ENCODE assay signal across 11 cellular contexts in genomic region chr2:138516030-138516704, GRCh38. TPM values are rescaled to one million over a fixed set of nuclear protein-coding genes. Genes with fewer than 3 reads are reported as not detected.
DNase-seq lines count a peak whose midpoint lies in the region; ATAC-seq and TF ChIP-seq lines count a peak whose summit lies in the region.
"Had no signal": no experiment of that assay in that cellular context is flagged by ENCODE, and none has a peak within 500 bp of the region (broad histone marks: within the 10 kb centered on the region; RNA-seq: fewer than 3 reads in every experiment).

No MANE protein-coding gene starts in this region.

- no peaks in the 10 kb centered on the region for H3K36me3 ChIP-seq in CD4-positive, alpha-beta memory T cell (ENCODE audit: insufficient read depth, low read length)
- no peaks in the 10 kb centered on the region for H3K36me3 ChIP-seq in IMR-90 (ENCODE audit: control insufficient read depth, insufficient read depth, low read length)
- H3K36me3 ChIP-seq in mammary epithelial cell (ENCODE audit: insufficient read depth, low read length) = no peaks in the 10 kb centered on the region

- no peak overlapping the region for H3K9ac ChIP-seq in IMR-90 (ENCODE audit: low read depth, low read length)
- H3K9ac ChIP-seq in mammary epithelial cell (ENCODE audit: insufficient read depth, low read length) = no peak overlapping the region

- H3K36me3 Mint-ChIP-seq in CD4-positive, alpha-beta memory T cell = peaks cover 0 to 5% of the 10 kb centered on the region in 2 donors
- peaks cover 2% of the 10 kb centered on the region for H3K36me3 Mint-ChIP-seq in central memory CD8-positive, alpha-beta T cell (ENCODE audit: insufficient read depth)
- peaks cover 11% of the 10 kb centered on the region for H3K36me3 Mint-ChIP-seq in nephron (ENCODE audit: low read depth)

- intact Hi-C loops in CD4-positive, alpha-beta memory T cell (cut with micrococcal nuclease) = no loop called here
- intact Hi-C loops in IMR-90 (cut with micrococcal nuclease) (no loop called here), mammary epithelial cell (cut with micrococcal nuclease) (no loop called here)

- ATAC-seq in IMR-90 (ENCODE audit: low read depth) = peak; percentile 96
- ATAC-seq in central memory CD8-positive, alpha-beta T cell (replicated peaks; ENCODE audit: extremely low read depth, poor library complexity, severe bottlenecking) = peak; percentile 67

- in situ Hi-C loops in IMR-90 (cut with MboI; ENCODE audit: low sequenced_read_pairs) (no loop called here), mammary epithelial cell (cut with MboI; ENCODE audit: low sequenced_read_pairs in 2 of 2) (no loop called here)

- peak overlapping the region; percentile 79; the same call in 1 of the 2 replicates for H3K18ac ChIP-seq in IMR-90 (ENCODE audit: low read depth, low read length)

- no peaks in the 10 kb centered on the region for H3K27me3 ChIP-seq in CD4-positive, alpha-beta memory T cell (ENCODE audit: insufficient read depth, low read length)
- H3K27me3 ChIP-seq in IMR-90 (ENCODE audit: control insufficient read depth, insufficient read depth, low read length) (no peaks in the 10 kb centered on the region), mammary epithelial cell (ENCODE audit: insufficient read depth, low read length) (no peaks in the 10 kb centered on the region)

- H3K4me3 ChIP-seq in CD4-positive, alpha-beta memory T cell (ENCODE audit: low read length in 2 of 2) = no peak overlapping the region
- H3K4me3 ChIP-seq in IMR-90 (ENCODE audit: insufficient read depth, low read depth, low read length) = no peak overlapping the region
- H3K4me3 ChIP-seq in mammary epithelial cell (replicated peaks in 1 of 3; ENCODE audit: insufficient read depth in 1 of 3, low read depth in 2 of 3, low read length in 3 of 3) = no peak overlapping the region

- H3K4ac ChIP-seq in IMR-90 (ENCODE audit: low read depth, low read length) = no peak overlapping the region

- peaks cover 92% of the 10 kb centered on the region for H3K79me2 ChIP-seq in mammary epithelial cell (ENCODE audit: insufficient read depth, low read length)

- peaks cover 0 to 5% (median 2%) of the 10 kb centered on the region in 8 donors for H3K9me3 Mint-ChIP-seq in CD4-positive, alpha-beta memory T cell
- no peaks in the 10 kb centered on the region for H3K9me3 Mint-ChIP-seq in central memory CD8-positive, alpha-beta T cell
- no peaks in the 10 kb centered on the region for H3K9me3 Mint-ChIP-seq in nephron

- H3K79me1 ChIP-seq in IMR-90 (ENCODE audit: low read depth in 1 of 2, low read length in 2 of 2) = peaks cover 24 to 35% of the 10 kb centered on the region in 2 experiments

- peak in 3 of 5 donors; percentile 19 to 29 (median 24) for DNase-seq in CD4-positive, alpha-beta memory T cell
- DNase-seq in IMR-90 (peak; percentile 51), NCI-H2029 (lab: John Stamatoyannopoulos, UW) (no peak), mammary epithelial cell (no peak), activated gamma-delta T cell treated with Interleukin-2 at 50 U/mL for 16 hours (no peak), NCI-H69 (lab: John Stamatoyannopoulos, UW) (no peak)
- DNase-seq in central memory CD8-positive, alpha-beta T cell (ENCODE audit: low spot score in 2 of 2) = no peak
- DNase-seq: DMS79 treated with DMSO at 0.1 percent for 48 hours, hypothalamus, NCI-H1417 had no signal

- H4K20me1 ChIP-seq in IMR-90 (ENCODE audit: insufficient read depth, low read length) (peaks cover 16% of the 10 kb centered on the region; the same call in 1 of the 2 replicates), mammary epithelial cell (ENCODE audit: insufficient read depth, low read length) (no peaks in the 10 kb centered on the region)

- no peak overlapping the region for H2AK5ac ChIP-seq in IMR-90 (ENCODE audit: low read depth, low read length)

- H2AK9ac ChIP-seq in IMR-90 (replicated peaks; ENCODE audit: low read depth, low read length, poor library complexity) = no peak overlapping the region

- WGBS in IMR-90 (ENCODE audit: extremely low coverage in 2 of 2, insufficient read length in 1 of 2), 2 experiments = 64 to 100% methylated on average over 2 of the region's 3 CpGs
- 78% methylated on average over 3 of the region's 3 CpGs for WGBS in mammary epithelial cell (ENCODE audit: low coverage, missing lambda C conversion rate)

- peaks cover 33 to 54% (median 39%) of the 10 kb centered on the region in 4 donors for H3K4me1 Mint-ChIP-seq in CD4-positive, alpha-beta memory T cell
- H3K4me1 Mint-ChIP-seq in central memory CD8-positive, alpha-beta T cell = peaks cover 62% of the 10 kb centered on the region
- H3K4me1 Mint-ChIP-seq in nephron = peaks cover 28% of the 10 kb centered on the region

- H4K91ac ChIP-seq in IMR-90 (ENCODE audit: insufficient read depth, low read depth, low read length) = no peak overlapping the region

- H2BK15ac ChIP-seq in IMR-90 (ENCODE audit: low read depth, low read length) = no peak overlapping the region

- H2BK120ac ChIP-seq in IMR-90 (ENCODE audit: low read depth, low read length) = no peak overlapping the region

- peak overlapping the region; percentile 13 for H2BK5ac ChIP-seq in IMR-90 (ENCODE audit: low read depth, low read length, poor library complexity, severe bottlenecking)

- H3K9me3 ChIP-seq in CD4-positive, alpha-beta memory T cell (ENCODE audit: control insufficient read depth in 1 of 2, low read length in 2 of 2) = no peaks in the 10 kb centered on the region
- no peaks in the 10 kb centered on the region for H3K9me3 ChIP-seq in IMR-90 (ENCODE audit: control insufficient read depth, insufficient read depth, low read length)
- H3K9me3 ChIP-seq in mammary epithelial cell (replicated peaks; ENCODE audit: insufficient read depth, low read length) = no peaks in the 10 kb centered on the region

- CTCF ChIA-PET in CD4-positive, alpha-beta memory T cell (lab: Charles Lee; ENCODE audit: partially characterized antibody) = no interaction called here
- CTCF ChIA-PET in IMR-90 (lab: Yijun Ruan, JAX) (no interaction called here), mammary epithelial cell (lab: Charles Lee; ENCODE audit: low non-redundant PET) (no interaction called here)

- H3K4me2 ChIP-seq in IMR-90 (ENCODE audit: low read depth, low read length) = peak overlapping the region; percentile 61; the same call in 1 of the 2 replicates
- H3K4me2 ChIP-seq in mammary epithelial cell (ENCODE audit: insufficient read depth, low read depth, low read length) = no peak overlapping the region

- no peak overlapping the region for H4K8ac ChIP-seq in IMR-90 (ENCODE audit: low read depth in 2 of 2, low read length in 2 of 2)

- no peak overlapping the region for H4K5ac ChIP-seq in IMR-90 (ENCODE audit: low read depth, low read length)

- H2AFZ ChIP-seq in IMR-90 (replicated peaks; ENCODE audit: low read length, poor library complexity) = no peak overlapping the region
- no peak overlapping the region for H2AFZ ChIP-seq in mammary epithelial cell (ENCODE audit: low read depth, low read length)

- no peak for TF ChIP-seq CTCF in IMR-90 (conservative IDR thresholded peaks at IDR 0.05; ENCODE audit: low read depth, low read length)
- no peak for TF ChIP-seq CTCF in nephron (IDR thresholded peaks at IDR 0.05; ENCODE audit: unreplicated experiment in 3 of 3)
- TF ChIP-seq CTCF in mammary epithelial cell (conservative IDR thresholded peaks at IDR 0.05 in 1 of 2, IDR thresholded peaks at IDR 0.05 in 1 of 2; ENCODE audit: extremely low read depth in 1 of 2, insufficient read depth in 1 of 2, low read depth in 1 of 2, low read length in 2 of 2) = no peak

- H3K23ac ChIP-seq in IMR-90 (ENCODE audit: low read depth, low read length) = no peak overlapping the region

- H3K14ac ChIP-seq in IMR-90 (replicated peaks; ENCODE audit: low read depth, low read length) = no peak overlapping the region

- no TSS peak for BruUV-seq in IMR-90 (replicated peaks; lab: Mats Ljungman, UMichigan)
- no TSS peak for BruUV-seq in mammary epithelial cell (replicated peaks; lab: Mats Ljungman, UMichigan)

- peaks cover 30% of the 10 kb centered on the region for H3K4me1 ChIP-seq in CD4-positive, alpha-beta memory T cell (ENCODE audit: insufficient read depth, low read length)
- peaks cover 4% of the 10 kb centered on the region; the same call in 1 of the 2 replicates for H3K4me1 ChIP-seq in IMR-90 (ENCODE audit: control insufficient read depth, insufficient read depth, low read length)
- H3K4me1 ChIP-seq in mammary epithelial cell (ENCODE audit: insufficient read depth, low read length) = peaks cover 14% of the 10 kb centered on the region

- no peak overlapping the region for H3K27ac ChIP-seq in CD4-positive, alpha-beta memory T cell (ENCODE audit: low read depth, low read length)
- no peak overlapping the region for H3K27ac ChIP-seq in IMR-90 (ENCODE audit: insufficient read depth, low read length)
- H3K27ac ChIP-seq in mammary epithelial cell (ENCODE audit: insufficient read depth, low read depth, low read length) = no peak overlapping the region

- no peak overlapping the region for H3K27ac Mint-ChIP-seq in CD4-positive, alpha-beta memory T cell
- H3K27ac Mint-ChIP-seq in central memory CD8-positive, alpha-beta T cell (ENCODE audit: low read depth) = no peak overlapping the region
- H3K27ac Mint-ChIP-seq in nephron = peak overlapping the region; percentile 24 to 34 (median 28)

- H3K56ac ChIP-seq in IMR-90 (ENCODE audit: extremely low read depth, insufficient read depth, low read length) = no peak overlapping the region

- no peak overlapping the region for H2BK20ac ChIP-seq in IMR-90 (ENCODE audit: low read depth, low read length)

- peaks cover 6% of the 10 kb centered on the region for H3K9me1 ChIP-seq in IMR-90 (ENCODE audit: insufficient read depth, low read length)

- TF ChIP-seq RAD21 in IMR-90 (IDR thresholded peaks at IDR 0.05; ENCODE audit: low read length) = no peak

- dilution Hi-C loops in IMR-90 (cut with HindIII; ENCODE audit: low sequenced_read_pairs, unreplicated experiment) (no loop called here), mammary epithelial cell (cut with HindIII; ENCODE audit: low sequenced_read_pairs) (no loop called here)

- POLR2A ChIA-PET in CD4-positive, alpha-beta memory T cell (lab: Charles Lee; ENCODE audit: partially characterized antibody) = no interaction called here
- POLR2A ChIA-PET in IMR-90 (lab: Charles Lee; ENCODE audit: unreplicated experiment) = no interaction called here

- no peaks in the 10 kb centered on the region for H3K27me3 Mint-ChIP-seq in CD4-positive, alpha-beta memory T cell
- H3K27me3 Mint-ChIP-seq in central memory CD8-positive, alpha-beta T cell = no peaks in the 10 kb centered on the region
- H3K27me3 Mint-ChIP-seq in nephron (ENCODE audit: low read depth) = no peaks in the 10 kb centered on the region

- no peak for TF ChIP-seq POLR2A in IMR-90 (IDR thresholded peaks at IDR 0.05; ENCODE audit: low read depth, low read length)

- H3K4me3 Mint-ChIP-seq in CD4-positive, alpha-beta memory T cell = peak overlapping the region in 6 of 8 donors; percentile 7 to 46 (median 34)
- H3K4me3 Mint-ChIP-seq in central memory CD8-positive, alpha-beta T cell = peak overlapping the region; percentile 0
- H3K4me3 Mint-ChIP-seq in nephron = no peak overlapping the region

RNA-seq across cellular contexts. Expression of gene SPOPL, which starts 14.6 kb away (rescaled TPM):
- total RNA-seq in CD4-positive, alpha-beta memory T cell = 10 to 100 TPM; 18.6 TPM
- 1 to 10 TPM in 1 of 2 donors, under 1 TPM in 1; 0.71 to 2.1 TPM for polyA plus RNA-seq in CD4-positive, alpha-beta memory T cell
- 16.7 and 20.3 TPM in 2 replicates for total RNA-seq in IMR-90 (2012; rRNA removed)
- 4.1 and 4.8 TPM in 2 replicates for polyA plus RNA-seq in IMR-90 (2012; rRNA removed)
- polyA plus RNA-seq in IMR-90 (2012; cell fraction: cytosol; rRNA removed) = 1.00 and 2.2 TPM in 2 replicates
- 1.3 and 5.2 TPM in 2 replicates for polyA plus RNA-seq in IMR-90 (2012; cell fraction: nucleus; rRNA removed; ENCODE audit: low replicate concordance)
- total RNA-seq in mammary epithelial cell = 10 to 100 TPM; 23.2 to 24.3 TPM
- 8.6 TPM for polyA plus RNA-seq in mammary epithelial cell
- polyA minus RNA-seq in mammary epithelial cell = 30.0 TPM

Comparison
In these comparisons a context has a peak if more than half of its experiments do, and no peak if none do; other contexts are left out.
1. DNase-seq: peak in CD4-positive, alpha-beta memory T cell (3 of 5) and IMR-90 (single experiment); none in central memory CD8-positive, alpha-beta T cell (0 of 2), NCI-H2029 (single experiment), mammary epithelial cell (single experiment), activated gamma-delta T cell treated with Interleukin-2 at 50 U/mL for 16 hours (single experiment) and NCI-H69 (single experiment).
2. H3K27ac Mint-ChIP-seq: peak in nephron (3 of 3); none in CD4-positive, alpha-beta memory T cell (0 of 7) and central memory CD8-positive, alpha-beta T cell (single experiment).
3. H3K4me3 Mint-ChIP-seq: peak in CD4-positive, alpha-beta memory T cell (6 of 8) and central memory CD8-positive, alpha-beta T cell (single experiment); none in nephron (0 of 3).